Comparison of ENCODE assay signal across 8 cellular contexts in genomic region chr3:136860541-136860940, GRCh38. TPM values are rescaled to one million over a fixed set of nuclear protein-coding genes. Genes with fewer than 3 reads are reported as not detected.
DNase-seq lines count a peak whose midpoint lies in the region; ATAC-seq and TF ChIP-seq lines count a peak whose summit lies in the region.

No MANE protein-coding gene starts in this region.

- no peak overlapping the region for H3K18ac ChIP-seq in mesenchymal stem cell (ENCODE audit: low read depth in 1 of 2, low read length in 2 of 2)

- H3K4me1 ChIP-seq in HUES6 (ENCODE audit: control insufficient read depth, insufficient read depth, low read length) = peaks cover 10% of the 10 kb centered on the region
- peaks cover 1% of the 10 kb centered on the region for H3K4me1 ChIP-seq in mesenchymal stem cell (ENCODE audit: control insufficient read depth, insufficient read depth, low read depth, low read length)
- H3K4me1 ChIP-seq in mucosa of descending colon (ENCODE audit: low read depth) = peaks cover 5% of the 10 kb centered on the region

- H3K23ac ChIP-seq in mesenchymal stem cell (ENCODE audit: low read length in 2 of 2) = no peak overlapping the region

- H2AK5ac ChIP-seq in mesenchymal stem cell (ENCODE audit: low read length, severe bottlenecking) = no peak overlapping the region

- no peak overlapping the region for H2AFZ ChIP-seq in mesenchymal stem cell (ENCODE audit: low read depth, low read length)

- H4K8ac ChIP-seq in mesenchymal stem cell (ENCODE audit: low read length) = no peak overlapping the region

- H2BK5ac ChIP-seq in mesenchymal stem cell (ENCODE audit: low read depth, low read length, poor library complexity, severe bottlenecking) = no peak overlapping the region

- WGBS in mesenchymal stem cell = 14% methylated on average over 3 of the region's 4 CpGs

- no peak overlapping the region for H2BK15ac ChIP-seq in mesenchymal stem cell (ENCODE audit: low read depth, poor library complexity, severe bottlenecking)

- ATAC-seq in activated naive CD8-positive, alpha-beta T cell treated with anti-CD3 and anti-CD28 coated beads, Interleukin-2, amount 50 U/mL, for 24 hours = no peak
- ATAC-seq in mucosa of descending colon = no peak

- intact Hi-C loops in mucosa of descending colon (cut with DNase I, micrococcal nuclease) = loop anchor here in 1 of 2 donors (5.0 kb wide), 1 partner anchor 108 kb away; the partner anchor contains the start of gene STAG1

- TF ChIP-seq CTCF in BJ (IDR thresholded peaks at IDR 0.05; ENCODE audit: insufficient read depth, low read depth, low read length) (no peak), mucosa of descending colon (IDR thresholded peaks at IDR 0.05) (no peak)

- H3K27me3 ChIP-seq in BJ (ENCODE audit: control insufficient read depth, insufficient read depth, low read length) (no peaks in the 10 kb centered on the region), HUES6 (ENCODE audit: control insufficient read depth, insufficient read depth, low read length) (no peaks in the 10 kb centered on the region), mesenchymal stem cell (ENCODE audit: control insufficient read depth in 1 of 2, insufficient read depth in 1 of 2, low read length in 2 of 2) (no peaks in the 10 kb centered on the region)

- H2BK120ac ChIP-seq in mesenchymal stem cell (ENCODE audit: low read depth, low read length) = no peak overlapping the region

- no peak overlapping the region for H3K14ac ChIP-seq in mesenchymal stem cell (ENCODE audit: low read length in 2 of 2)

- H3K4me1 Mint-ChIP-seq in activated naive CD8-positive, alpha-beta T cell treated with anti-CD3 and anti-CD28 coated beads, Interleukin-2, amount 50 U/mL, for 24 hours = peaks cover 39% of the 10 kb centered on the region

- no peak overlapping the region for H3K4me2 ChIP-seq in mesenchymal stem cell (ENCODE audit: low read length, poor library complexity, severe bottlenecking)

- POLR2A ChIA-PET in BJ (lab: Charles Lee) = no interaction called here

- DNase-seq in BJ (ENCODE audit: low read depth) (no peak), mesenchymal stem cell (peak; percentile 43), islet precursor cell (no peak), NCI-H2171 treated with DMSO at 0.1 percent for 48 hours (lab: John Stamatoyannopoulos, UW) (no peak), mucosa of descending colon (no peak)
- no peak for DNase-seq in activated naive CD8-positive, alpha-beta T cell treated with anti-CD3 and anti-CD28 coated beads, Interleukin-2, amount 50 U/mL, for 24 hours
- no peak for DNase-seq in activated CD8-positive, alpha-beta memory T cell treated with anti-CD3 and anti-CD28 coated beads, Interleukin-2, amount 50 U/mL, for 4 hours

- peak overlapping the region; percentile 88 for H3K27ac Mint-ChIP-seq in activated naive CD8-positive, alpha-beta T cell treated with anti-CD3 and anti-CD28 coated beads, Interleukin-2, amount 50 U/mL, for 24 hours

- peaks cover 14% of the 10 kb centered on the region for H3K79me1 ChIP-seq in mesenchymal stem cell (replicated peaks; ENCODE audit: low read length, poor library complexity, severe bottlenecking)

- H3K27ac ChIP-seq in HUES6 (ENCODE audit: low read depth, low read length) (no peak overlapping the region), mesenchymal stem cell (ENCODE audit: low read length, poor library complexity, severe bottlenecking) (no peak overlapping the region)

- H3K36me3 Mint-ChIP-seq in activated naive CD8-positive, alpha-beta T cell treated with anti-CD3 and anti-CD28 coated beads, Interleukin-2, amount 50 U/mL, for 24 hours (ENCODE audit: low read depth) = peaks cover 25% of the 10 kb centered on the region

- H3K9me3 ChIP-seq in HUES6 (ENCODE audit: control insufficient read depth, insufficient read depth, low read depth, low read length) = no peaks in the 10 kb centered on the region
- no peaks in the 10 kb centered on the region for H3K9me3 ChIP-seq in mesenchymal stem cell (ENCODE audit: control insufficient read depth, low read length)
- no peaks in the 10 kb centered on the region for H3K9me3 ChIP-seq in mucosa of descending colon

- no peaks in the 10 kb centered on the region for H3K9me3 Mint-ChIP-seq in activated naive CD8-positive, alpha-beta T cell treated with anti-CD3 and anti-CD28 coated beads, Interleukin-2, amount 50 U/mL, for 24 hours

- no peak overlapping the region for H2BK12ac ChIP-seq in mesenchymal stem cell (ENCODE audit: low read length in 2 of 2)

- peak overlapping the region; percentile 94 for H3K4me3 Mint-ChIP-seq in activated naive CD8-positive, alpha-beta T cell treated with anti-CD3 and anti-CD28 coated beads, Interleukin-2, amount 50 U/mL, for 24 hours

- no peak overlapping the region for H3K4ac ChIP-seq in mesenchymal stem cell (ENCODE audit: low read depth in 1 of 2, low read length in 2 of 2)

- H3K9ac ChIP-seq in HUES6 (ENCODE audit: low read length) (no peak overlapping the region), mesenchymal stem cell (ENCODE audit: low read length) (peak overlapping the region; percentile 94)

- H3K36me3 ChIP-seq in BJ (ENCODE audit: control insufficient read depth, insufficient read depth, low read length) = peaks cover 1% of the 10 kb centered on the region; the same call in 1 of the 2 replicates
- H3K36me3 ChIP-seq in HUES6 (ENCODE audit: control insufficient read depth, insufficient read depth, low read length) = peaks cover 4% of the 10 kb centered on the region; the same call in 1 of the 2 replicates
- H3K36me3 ChIP-seq in mesenchymal stem cell (ENCODE audit: control insufficient read depth in 1 of 2, insufficient read depth in 2 of 2, low read depth in 1 of 2, low read length in 2 of 2) = no peaks in the 10 kb centered on the region
- no peaks in the 10 kb centered on the region for H3K36me3 ChIP-seq in mucosa of descending colon (ENCODE audit: low read depth)

- no peak overlapping the region for H4K91ac ChIP-seq in mesenchymal stem cell (ENCODE audit: low read length)

- H3K27me3 Mint-ChIP-seq in activated naive CD8-positive, alpha-beta T cell treated with anti-CD3 and anti-CD28 coated beads, Interleukin-2, amount 50 U/mL, for 24 hours = no peaks in the 10 kb centered on the region

- H3K4me3 ChIP-seq in BJ (ENCODE audit: low read depth, low read length) = peak overlapping the region; percentile 64
- peak overlapping the region; percentile 93 for H3K4me3 ChIP-seq in HUES6 (ENCODE audit: low read depth, low read length)
- peak overlapping the region in 1 of 2 experiments; percentile 96 for H3K4me3 ChIP-seq in mesenchymal stem cell (ENCODE audit: insufficient read depth in 1 of 2, low read depth in 1 of 2, low read length in 2 of 2)
- H3K4me3 ChIP-seq in mucosa of descending colon = no peak overlapping the region

- CTCF ChIA-PET in BJ (lab: Yijun Ruan, JAX) = no interaction called here

RNA-seq across cellular contexts. Expression of gene NCK1, which starts 1.5 kb away (rescaled TPM):
- 11.7 and 32.5 TPM in 2 replicates for polyA plus RNA-seq in BJ (2011; rRNA removed)
- 17.1 and 17.9 TPM in 2 replicates for polyA minus RNA-seq in BJ (2011; rRNA and poly(A)+ RNA removed)
- polyA plus RNA-seq in mesenchymal stem cell (2013, experiment 1 of 2) = 48.0 TPM
- polyA plus RNA-seq in mesenchymal stem cell (2013, experiment 2 of 2) = 47.2 TPM
- total RNA-seq in mucosa of descending colon = 10 to 100 TPM; 47.0 to 56.4 (median 50.1) TPM

RNA-seq across cellular contexts. Expression of gene SLC35G2, which starts 41.6 kb away (rescaled TPM):
- polyA plus RNA-seq in BJ (2011; rRNA removed) = 5.5 and 12.4 TPM in 2 replicates
- polyA minus RNA-seq in BJ (2011; rRNA and poly(A)+ RNA removed) = 2.8 and 4.3 TPM in 2 replicates
- 7.1 TPM for polyA plus RNA-seq in mesenchymal stem cell (2013, experiment 1 of 2)
- polyA plus RNA-seq in mesenchymal stem cell (2013, experiment 2 of 2) = 7.6 TPM
- total RNA-seq in mucosa of descending colon = 1 to 10 TPM in 2 of 3 donors, under 1 TPM in 1; 0.41 to 2.4 (median 1.9) TPM
